ENCODE assay signal across 1 cellular context in the genomic region with DNA sequence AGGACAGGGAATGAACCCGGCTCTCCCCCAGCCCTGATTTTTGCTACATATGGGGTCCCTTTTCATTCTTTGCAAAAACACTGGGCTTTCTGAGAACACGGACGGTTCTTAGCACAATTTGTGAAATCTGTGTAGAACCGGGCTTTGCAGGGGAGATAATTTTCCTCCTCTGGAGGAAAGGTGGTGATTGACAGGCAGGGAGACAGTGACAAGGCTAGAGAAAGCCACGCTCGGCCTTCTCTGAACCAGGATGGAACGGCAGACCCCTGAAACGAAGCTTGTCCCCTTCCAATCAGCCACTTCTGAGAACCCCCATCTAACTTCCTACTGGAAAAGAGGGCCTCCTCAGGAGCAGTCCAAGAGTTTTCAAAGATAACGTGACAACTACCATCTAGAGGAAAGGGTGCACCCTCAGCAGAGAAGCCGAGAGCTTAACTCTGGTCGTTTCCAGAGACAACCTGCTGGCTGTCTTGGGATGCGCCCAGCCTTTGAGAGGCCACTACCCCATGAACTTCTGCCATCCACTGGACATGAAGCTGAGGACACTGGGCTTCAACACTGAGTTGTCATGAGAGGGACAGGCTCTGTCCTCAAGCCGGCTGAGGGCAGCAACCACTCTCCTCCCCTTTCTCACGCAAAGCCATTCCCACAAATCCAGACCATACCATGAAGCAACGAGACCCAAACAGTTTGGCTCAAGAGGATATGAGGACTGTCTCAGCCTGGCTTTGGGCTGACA.
TF ChIP-seq lines count a peak whose summit lies in the region.

No MANE protein-coding gene starts in this region.

TF ChIP-seq in WTC11, 78 proteins besides CTCF, POLR2A, EP300 and RAD21 (continued from another document):
- TF ChIP-seq, protein P1, sequence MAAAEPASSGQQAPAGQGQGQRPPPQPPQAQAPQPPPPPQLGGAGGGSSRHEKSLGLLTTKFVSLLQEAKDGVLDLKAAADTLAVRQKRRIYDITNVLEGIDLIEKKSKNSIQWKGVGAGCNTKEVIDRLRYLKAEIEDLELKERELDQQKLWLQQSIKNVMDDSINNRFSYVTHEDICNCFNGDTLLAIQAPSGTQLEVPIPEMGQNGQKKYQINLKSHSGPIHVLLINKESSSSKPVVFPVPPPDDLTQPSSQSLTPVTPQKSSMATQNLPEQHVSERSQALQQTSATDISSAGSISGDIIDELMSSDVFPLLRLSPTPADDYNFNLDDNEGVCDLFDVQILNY (CRISPR knock-in tag; IDR thresholded peaks at IDR 0.05) = no peak
- no peak for TF ChIP-seq TEAD1 (CRISPR knock-in tag; IDR thresholded peaks at IDR 0.05)
- TF ChIP-seq SP1 (CRISPR knock-in tag; conservative IDR thresholded peaks at IDR 0.05) = no peak
